15 cellular contexts compared by ENCODE assay signal in the genomic region with DNA sequence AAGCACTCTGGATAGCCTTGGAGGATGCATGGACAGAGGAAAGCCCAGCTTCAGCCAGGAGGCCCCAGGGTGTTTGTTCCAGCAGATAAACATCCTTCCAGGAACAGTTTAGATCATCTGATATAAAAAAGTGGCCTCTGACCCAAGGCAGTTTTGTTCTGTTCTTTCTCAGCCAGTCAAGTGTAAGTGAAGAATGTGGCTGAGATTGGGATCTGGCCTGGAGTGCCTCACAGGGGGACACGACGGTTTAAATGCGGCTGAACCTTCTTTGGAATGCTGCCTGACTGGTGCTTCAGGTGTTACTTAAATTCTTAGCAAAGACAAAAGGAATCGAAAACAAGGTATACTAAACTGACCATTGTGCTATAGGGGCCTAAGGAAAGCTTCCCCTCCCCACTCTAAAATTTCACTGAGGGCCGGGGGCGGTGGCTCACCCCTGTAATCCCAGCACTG. TPM values are rescaled to one million over a fixed set of nuclear protein-coding genes. Genes with fewer than 3 reads are reported as not detected.
DNase-seq lines count a peak whose midpoint lies in the region; ATAC-seq and TF ChIP-seq lines count a peak whose summit lies in the region.
"Had no signal": no experiment of that assay in that cellular context is flagged by ENCODE, and none has a peak within 500 bp of the region (broad histone marks: within the 10 kb centered on the region; RNA-seq: fewer than 3 reads in every experiment).

No MANE protein-coding gene starts in this region.

- H3K4me1 ChIP-seq in HUES64 (ENCODE audit: insufficient read depth, low read length) (peaks cover 37% of the 10 kb centered on the region), thyroid gland (peaks cover 18 to 29% of the 10 kb centered on the region in 2 donors)
- H3K4me1 ChIP-seq: BLaER1 treated with 17β-estradiol and CSF1 and Interleukin-3, amounts not matched to agents 10 nM and 100 nM had no signal

- H3K4me3 ChIP-seq in HUES64 (ENCODE audit: low read length) (peak overlapping the region; percentile 19; the same call in 1 of the 2 replicates), thyroid gland (replicated peaks in 1 of 3) (no peak overlapping the region)
- H3K4me3 ChIP-seq: BLaER1 treated with 17β-estradiol and CSF1 and Interleukin-3, amounts not matched to agents 10 nM and 100 nM; mucosa of descending colon had no signal

- intact Hi-C loops in thyroid gland (cut with DNase I), result no loop called here
- intact Hi-C loops in Right ventricle myocardium superior (cut with DNase I), result no loop called here

- ATAC-seq in Right ventricle myocardium superior (ENCODE audit: poor library complexity) (no peak), HG02938 (IDR thresholded peaks at IDR 0.05; ENCODE audit: unreplicated experiment) (no peak)
- ATAC-seq: mucosa of descending colon had no signal

- peaks cover 3% of the 10 kb centered on the region for H3K9me3 Mint-ChIP-seq in chondrocyte (ENCODE audit: low read depth)

- H3K4me1 Mint-ChIP-seq in chondrocyte (ENCODE audit: low read depth), result peaks cover 4% of the 10 kb centered on the region

- TF ChIP-seq POLR2A in thyroid gland (IDR thresholded peaks at IDR 0.05), result no peak

- H3K4me3 Mint-ChIP-seq in chondrocyte (ENCODE audit: unreplicated experiment), result no peak overlapping the region

- WGBS in HUES64, result 42% methylated on average over 4 of the region's 6 CpGs
- WGBS in thyroid gland, 2 donors, result 25 to 27% methylated on average over 6 of the region's 6 CpGs

- H3K36me3 Mint-ChIP-seq in chondrocyte (ENCODE audit: low read depth), result no peaks in the 10 kb centered on the region

- H3K36me3 ChIP-seq in HUES64 (ENCODE audit: insufficient read depth, low read length) (no peaks in the 10 kb centered on the region), thyroid gland (no peaks in the 10 kb centered on the region)
- H3K36me3 ChIP-seq: BLaER1 treated with 17β-estradiol and CSF1 and Interleukin-3, amounts not matched to agents 10 nM and 100 nM had no signal

- no peak for DNase-seq in chondrocyte (ENCODE audit: low spot score)
- peak; percentile 63 for DNase-seq in left kidney (ENCODE audit: low read depth, low spot score)
- DNase-seq in thyroid gland, result peak; percentile 74 to 85
- DNase-seq in ACHN, result no peak
- no peak for DNase-seq in Right ventricle myocardium superior
- DNase-seq: dermis blood vessel endothelial cell; mucosa of descending colon; NCI-H1092; NCI-H345; posterior cingulate gyrus; stimulated activated CD4-positive, alpha-beta T cell treated with anti-CD3 and anti-CD28 coated beads, Interleukin-15, amount 100 ng/mL, for 24 hours had no signal

- in situ Hi-C loops in ACHN (cut with HindIII; ENCODE audit: low pct_ligation_motif_present, low pct_unique_long_range_greater_than_20kb, low sequenced_read_pairs), result no loop called here

- peak overlapping the region; percentile 52; the same call in 1 of the 2 replicates for H3K9ac ChIP-seq in HUES64 (ENCODE audit: low read depth, low read length)
- H3K9ac ChIP-seq: BLaER1 treated with 17β-estradiol and CSF1 and Interleukin-3, amounts not matched to agents 10 nM and 100 nM had no signal

- peak overlapping the region; percentile 36 for H3K27ac Mint-ChIP-seq in chondrocyte (ENCODE audit: unreplicated experiment)

- H3K27me3 Mint-ChIP-seq in chondrocyte (ENCODE audit: low read depth), result no peaks in the 10 kb centered on the region

- H3K27ac ChIP-seq in HUES64 (ENCODE audit: low read depth, low read length) (peak overlapping the region; percentile 93), thyroid gland (peak overlapping the region; percentile 47 to 78 (median 69))
- H3K27ac ChIP-seq: BLaER1 treated with 17β-estradiol and CSF1 and Interleukin-3, amounts not matched to agents 10 nM and 100 nM had no signal

- no peaks in the 10 kb centered on the region for H3K27me3 ChIP-seq in HUES64 (ENCODE audit: insufficient read depth, low read length)
- H3K27me3 ChIP-seq in thyroid gland, result no peaks in the 10 kb centered on the region
- H3K27me3 ChIP-seq: BLaER1 treated with 17β-estradiol and CSF1 and Interleukin-3, amounts not matched to agents 10 nM and 100 nM had no signal

- peaks cover 12% of the 10 kb centered on the region for H3K9me3 ChIP-seq in HUES64 (ENCODE audit: insufficient read depth, low read depth, low read length)
- H3K9me3 ChIP-seq in thyroid gland, result no peaks in the 10 kb centered on the region
- H3K9me3 ChIP-seq: BLaER1 treated with 17β-estradiol and CSF1 and Interleukin-3, amounts not matched to agents 10 nM and 100 nM; mucosa of descending colon had no signal

- TF ChIP-seq CTCF in chondrocyte (IDR thresholded peaks at IDR 0.05) (no peak), thyroid gland (IDR thresholded peaks at IDR 0.05) (no peak)

RNA-seq across cellular contexts. Expression of a gene that starts 58.2 kb away (rescaled TPM):
- polyA plus RNA-seq in HUES64 (2013, experiment 1 of 2), result 0.90 TPM
- 0.95 TPM for polyA plus RNA-seq in HUES64 (2013, experiment 2 of 2)
- not detected in 3 replicates for total RNA-seq in chondrocyte
- total RNA-seq in thyroid gland, result not detected
- total RNA-seq in Right ventricle myocardium superior, result not detected
- total RNA-seq: HT1080, mucosa of descending colon had no signal

Comparison
In these comparisons a context has a peak if more than half of its experiments do, and no peak if none do; other contexts are left out.
1. DNase-seq: peak in left kidney (single experiment) and thyroid gland (2 of 2); none in chondrocyte (single experiment), ACHN (single experiment) and Right ventricle myocardium superior (single experiment).